In the genomic region with DNA sequence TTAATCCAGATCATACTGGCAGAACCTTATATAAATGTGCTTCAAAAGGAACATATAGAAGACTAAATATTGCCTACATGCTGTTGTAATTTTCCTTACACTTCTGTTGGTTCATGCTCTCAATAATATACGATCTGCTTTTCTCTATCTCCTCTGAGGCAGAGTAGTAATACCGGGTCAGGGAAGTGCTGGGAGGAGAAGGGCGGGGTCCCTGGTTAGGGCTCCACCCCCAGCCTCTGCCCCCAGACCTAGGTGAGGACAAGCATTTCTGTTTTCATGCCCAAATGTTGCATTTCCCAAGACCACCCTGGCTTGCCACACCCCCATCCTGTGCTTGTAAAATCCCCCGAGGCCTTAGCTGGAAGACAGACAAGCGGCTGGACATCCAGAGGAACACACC, we compare ENCODE assay signal across 24 cellular contexts. TPM values are rescaled to one million over a fixed set of nuclear protein-coding genes. Genes with fewer than 3 reads are reported as not detected.
"Had no signal": no experiment of that assay in that cellular context is flagged by ENCODE, and none has a peak within 500 bp of the region (broad histone marks: within the 10 kb centered on the region; RNA-seq: fewer than 3 reads in every experiment).

No MANE protein-coding gene starts in this region.

- H3K4me3 Mint-ChIP-seq: dendritic cell treated with granulocyte-macrophage colony-stimulating factor and Interleukin-4, amounts not matched to agents 40 ng/mL and 50 ng/mL, for 4 days; effector memory CD8-positive, alpha-beta T cell; immature natural killer cell; naive thymus-derived CD4-positive, alpha-beta T cell; nephron progenitor cell had no signal

- H3K9me3 ChIP-seq: esophagus muscularis mucosa, gastrocnemius medialis, neutrophil, right atrium auricular region, sigmoid colon, stomach, upper lobe of right lung, vagina had no signal

- H3K36me3 ChIP-seq: gastrocnemius medialis, neutrophil, right atrium auricular region, upper lobe of right lung had no signal

- DNase-seq: effector memory CD8-positive, alpha-beta T cell; gastrocnemius medialis; heart right ventricle; immature natural killer cell; left colon; left ventricle myocardium superior; naive thymus-derived CD4-positive, alpha-beta T cell; nephron progenitor cell; posterior cingulate gyrus; sigmoid colon; stimulated activated CD4-positive, alpha-beta T cell treated with anti-CD3 and anti-CD28 coated beads, Interleukin-2, amount 100 ng/mL, for 24 hours; stimulated activated naive CD4-positive, alpha-beta T cell; stomach; upper lobe of right lung had no signal

- H3K4me1 ChIP-seq: upper lobe of right lung, vagina had no signal

- H3K36me3 Mint-ChIP-seq: immature natural killer cell; naive thymus-derived CD4-positive, alpha-beta T cell had no signal

- H3K4me1 Mint-ChIP-seq: immature natural killer cell; naive thymus-derived CD4-positive, alpha-beta T cell had no signal

- H3K9me3 Mint-ChIP-seq: dendritic cell treated with granulocyte-macrophage colony-stimulating factor and Interleukin-4, amounts not matched to agents 40 ng/mL and 50 ng/mL, for 4 days; effector memory CD8-positive, alpha-beta T cell; immature natural killer cell; naive thymus-derived CD4-positive, alpha-beta T cell; nephron progenitor cell had no signal

- H3K27ac ChIP-seq: epithelial cell of prostate, esophagus muscularis mucosa, heart right ventricle, neutrophil, right atrium auricular region, sigmoid colon, skin epidermis, stomach, upper lobe of right lung, vagina had no signal

- H3K27me3 Mint-ChIP-seq: dendritic cell treated with granulocyte-macrophage colony-stimulating factor and Interleukin-4, amounts not matched to agents 40 ng/mL and 50 ng/mL, for 4 days had no signal

- ATAC-seq: effector memory CD8-positive, alpha-beta T cell; heart right ventricle; left colon; naive thymus-derived CD4-positive, alpha-beta T cell; upper lobe of right lung had no signal

- H3K27ac Mint-ChIP-seq: dendritic cell treated with granulocyte-macrophage colony-stimulating factor and Interleukin-4, amounts not matched to agents 40 ng/mL and 50 ng/mL, for 4 days; effector memory CD8-positive, alpha-beta T cell; immature natural killer cell; naive thymus-derived CD4-positive, alpha-beta T cell; nephron progenitor cell had no signal

- H3K27me3 ChIP-seq: esophagus muscularis mucosa, gastrocnemius medialis, heart right ventricle, neutrophil, right atrium auricular region, sigmoid colon, stomach, upper lobe of right lung, vagina had no signal

- FAIRE-seq: colon, keratinocyte had no signal

- H3K4me3 ChIP-seq: esophagus muscularis mucosa, heart right ventricle, right atrium auricular region, sigmoid colon, skin epidermis, stomach, upper lobe of right lung, vagina had no signal

RNA-seq across cellular contexts. Expression of a gene that starts 55.3 kb away (rescaled TPM):
- total RNA-seq: mononuclear cell; naive thymus-derived CD4-positive, alpha-beta T cell had no signal
- polyA plus RNA-seq: immature natural killer cell; naive thymus-derived CD4-positive, alpha-beta T cell had no signal
